1 cellular context compared by ENCODE assay signal in the genomic region with DNA sequence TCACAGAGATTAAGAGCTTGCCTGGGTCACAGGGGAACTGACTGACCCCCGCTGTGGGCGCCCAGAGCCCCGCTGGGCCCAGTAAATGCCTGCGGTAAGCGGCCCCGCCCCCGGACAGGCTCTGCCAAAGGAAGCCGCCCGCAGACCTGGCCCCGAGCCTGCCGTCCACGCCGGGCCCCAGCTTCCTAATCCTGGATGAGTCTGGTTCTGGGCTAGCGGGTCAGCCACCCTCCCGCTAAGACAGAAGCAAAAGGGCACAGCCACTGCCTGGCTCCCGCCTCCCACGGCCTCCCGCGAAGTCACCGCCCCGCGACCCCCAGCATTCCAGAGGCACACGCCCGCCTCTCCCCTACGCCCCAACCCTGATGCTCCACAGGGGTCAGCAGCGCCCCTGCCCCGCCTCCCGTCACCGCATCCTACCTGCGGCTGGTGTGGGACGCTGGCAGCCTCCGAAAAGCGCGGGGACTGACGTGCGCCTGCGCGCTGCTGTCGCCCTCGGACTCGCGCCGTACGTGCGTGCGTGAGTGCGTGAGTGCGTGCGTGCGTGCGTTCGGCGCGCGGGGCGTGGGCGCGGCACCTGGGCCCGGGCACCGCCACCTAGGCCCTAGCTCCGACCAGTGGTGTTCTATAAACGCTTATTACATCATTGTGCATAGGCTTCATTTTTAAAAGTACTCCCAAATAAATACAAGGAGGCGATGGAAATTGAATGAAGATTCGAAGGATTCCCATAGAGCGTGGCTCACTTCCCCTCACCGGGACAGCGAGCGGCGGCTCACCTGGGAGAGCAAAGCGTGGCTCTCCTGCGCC.
TF ChIP-seq lines count a peak whose summit lies in the region.

Gene FIGNL1, minus strand, starts transcription at position 470 of the 810 bp plus-strand sequence. CDS start 3,063 bp downstream, outside the sequence.

TF ChIP-seq in HEK293, 187 proteins besides CTCF, POLR2A, EP300 and RAD21 (continued from another document):
- TF ChIP-seq, protein P1, sequence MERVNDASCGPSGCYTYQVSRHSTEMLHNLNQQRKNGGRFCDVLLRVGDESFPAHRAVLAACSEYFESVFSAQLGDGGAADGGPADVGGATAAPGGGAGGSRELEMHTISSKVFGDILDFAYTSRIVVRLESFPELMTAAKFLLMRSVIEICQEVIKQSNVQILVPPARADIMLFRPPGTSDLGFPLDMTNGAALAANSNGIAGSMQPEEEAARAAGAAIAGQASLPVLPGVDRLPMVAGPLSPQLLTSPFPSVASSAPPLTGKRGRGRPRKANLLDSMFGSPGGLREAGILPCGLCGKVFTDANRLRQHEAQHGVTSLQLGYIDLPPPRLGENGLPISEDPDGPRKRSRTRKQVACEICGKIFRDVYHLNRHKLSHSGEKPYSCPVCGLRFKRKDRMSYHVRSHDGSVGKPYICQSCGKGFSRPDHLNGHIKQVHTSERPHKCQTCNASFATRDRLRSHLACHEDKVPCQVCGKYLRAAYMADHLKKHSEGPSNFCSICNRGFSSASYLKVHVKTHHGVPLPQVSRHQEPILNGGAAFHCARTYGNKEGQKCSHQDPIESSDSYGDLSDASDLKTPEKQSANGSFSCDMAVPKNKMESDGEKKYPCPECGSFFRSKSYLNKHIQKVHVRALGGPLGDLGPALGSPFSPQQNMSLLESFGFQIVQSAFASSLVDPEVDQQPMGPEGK (tag by site-specific recombination; IDR thresholded peaks at IDR 0.05) = peak; percentile 40; the same call in 1 of the 2 replicates
- TF ChIP-seq ZBTB26 (tag by site-specific recombination; optimal IDR thresholded peaks at IDR 0.05) (peak; percentile 95), ZNF777 (tag by site-specific recombination; IDR thresholded peaks at IDR 0.05; ENCODE audit: borderline replicate concordance) (no peak), ZNF639 (tag by site-specific recombination; IDR thresholded peaks at IDR 0.05) (0 out of 2 replicates have a peak, but pooled peaks have one; percentile 21), ZNF24 (tag by site-specific recombination; IDR thresholded peaks at IDR 0.05) (peak; percentile 58; the same call in 1 of the 2 replicates), ZNF2 (tag by site-specific recombination; IDR thresholded peaks at IDR 0.05) (peak; percentile 35; the same call in 1 of the 2 replicates), KLF1 (tag by site-specific recombination; IDR thresholded peaks at IDR 0.05) (peak; percentile 86), ZNF416 (tag by site-specific recombination; IDR thresholded peaks at IDR 0.05) (no peak), PBX3 (CRISPR knock-in tag; IDR thresholded peaks at IDR 0.05) (peak; percentile 66; the same call in 1 of the 2 replicates), ZXDB (tag by site-specific recombination; IDR thresholded peaks at IDR 0.05) (peak; percentile 81), ZNF449 (tag by site-specific recombination; IDR thresholded peaks at IDR 0.05) (peak; percentile 26; the same call in 1 of the 2 replicates), ZNF324 (tag by site-specific recombination; IDR thresholded peaks at IDR 0.05) (0 out of 2 replicates have a peak, but pooled peaks have one; percentile 43), ZNF585B (tag by site-specific recombination; IDR thresholded peaks at IDR 0.05) (no peak), ZNF175 (tag by site-specific recombination; IDR thresholded peaks at IDR 0.05) (no peak), ZNF366 (tag by site-specific recombination; conservative IDR thresholded peaks at IDR 0.05) (no peak), SP2 (tag by site-specific recombination; IDR thresholded peaks at IDR 0.05) (peak; percentile 83), ZNF785 (tag by site-specific recombination; IDR thresholded peaks at IDR 0.05) (no peak), ZBTB1 (tag by site-specific recombination; IDR thresholded peaks at IDR 0.05) (peak; percentile 99), HOXC10 (CRISPR knock-in tag; IDR thresholded peaks at IDR 0.05) (0 out of 2 replicates have a peak, but pooled peaks have one; percentile 64), ZNF843 (tag by site-specific recombination; IDR thresholded peaks at IDR 0.05) (peak; percentile 50)
- TF ChIP-seq, protein P2, sequence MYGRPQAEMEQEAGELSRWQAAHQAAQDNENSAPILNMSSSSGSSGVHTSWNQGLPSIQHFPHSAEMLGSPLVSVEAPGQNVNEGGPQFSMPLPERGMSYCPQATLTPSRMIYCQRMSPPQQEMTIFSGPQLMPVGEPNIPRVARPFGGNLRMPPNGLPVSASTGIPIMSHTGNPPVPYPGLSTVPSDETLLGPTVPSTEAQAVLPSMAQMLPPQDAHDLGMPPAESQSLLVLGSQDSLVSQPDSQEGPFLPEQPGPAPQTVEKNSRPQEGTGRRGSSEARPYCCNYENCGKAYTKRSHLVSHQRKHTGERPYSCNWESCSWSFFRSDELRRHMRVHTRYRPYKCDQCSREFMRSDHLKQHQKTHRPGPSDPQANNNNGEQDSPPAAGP (tag by site-specific recombination; IDR thresholded peaks at IDR 0.05) = 0 out of 2 replicates have a peak, but pooled peaks have one; percentile 44
- TF ChIP-seq, protein P3, sequence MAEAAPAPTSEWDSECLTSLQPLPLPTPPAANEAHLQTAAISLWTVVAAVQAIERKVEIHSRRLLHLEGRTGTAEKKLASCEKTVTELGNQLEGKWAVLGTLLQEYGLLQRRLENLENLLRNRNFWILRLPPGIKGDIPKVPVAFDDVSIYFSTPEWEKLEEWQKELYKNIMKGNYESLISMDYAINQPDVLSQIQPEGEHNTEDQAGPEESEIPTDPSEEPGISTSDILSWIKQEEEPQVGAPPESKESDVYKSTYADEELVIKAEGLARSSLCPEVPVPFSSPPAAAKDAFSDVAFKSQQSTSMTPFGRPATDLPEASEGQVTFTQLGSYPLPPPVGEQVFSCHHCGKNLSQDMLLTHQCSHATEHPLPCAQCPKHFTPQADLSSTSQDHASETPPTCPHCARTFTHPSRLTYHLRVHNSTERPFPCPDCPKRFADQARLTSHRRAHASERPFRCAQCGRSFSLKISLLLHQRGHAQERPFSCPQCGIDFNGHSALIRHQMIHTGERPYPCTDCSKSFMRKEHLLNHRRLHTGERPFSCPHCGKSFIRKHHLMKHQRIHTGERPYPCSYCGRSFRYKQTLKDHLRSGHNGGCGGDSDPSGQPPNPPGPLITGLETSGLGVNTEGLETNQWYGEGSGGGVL (tag by site-specific recombination; IDR thresholded peaks at IDR 0.05) = no peak
